In the genomic region with DNA sequence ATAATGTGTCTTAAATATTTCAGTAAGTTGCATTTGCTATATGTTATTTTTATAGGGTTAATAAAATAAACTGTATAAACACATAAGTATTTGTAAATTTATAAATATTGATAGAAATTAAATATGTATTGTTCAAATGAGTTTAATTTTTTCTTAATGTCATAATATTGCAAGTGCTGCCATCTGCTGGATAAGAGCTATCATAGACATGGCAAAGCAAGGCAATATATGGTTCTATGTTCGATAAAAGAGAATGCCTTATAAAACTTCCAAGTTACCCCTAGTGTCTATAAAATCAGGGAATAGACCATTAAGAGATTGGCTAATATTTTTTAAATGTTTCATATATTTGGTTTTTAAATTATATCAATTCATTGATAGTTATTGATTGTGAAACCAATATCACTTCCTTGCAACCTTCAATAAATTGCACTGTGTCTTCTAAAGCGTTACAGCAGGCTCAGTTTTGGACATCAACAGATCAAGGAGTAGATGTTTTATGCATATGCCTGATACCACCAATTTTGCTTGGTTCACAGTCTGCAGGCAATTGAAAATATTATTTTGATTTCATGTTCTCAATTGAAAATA, we compare ENCODE assay signal across 8 cellular contexts. TPM values are rescaled to one million over a fixed set of nuclear protein-coding genes. Genes with fewer than 3 reads are reported as not detected.
DNase-seq lines count a peak whose midpoint lies in the region; ATAC-seq, FAIRE-seq and TF ChIP-seq lines count a peak whose summit lies in the region.

No MANE protein-coding gene starts in this region.

- TF ChIP-seq CTCF in heart left ventricle (IDR thresholded peaks at IDR 0.05) (peak; percentile 33 to 72 (median 60)), IMR-90 (conservative IDR thresholded peaks at IDR 0.05; ENCODE audit: low read depth, low read length) (peak; percentile 57), GM12878 (IDR thresholded peaks at IDR 0.05 in 2 of 3, conservative IDR thresholded peaks at IDR 0.05 in 1 of 3; ENCODE audit: control insufficient read depth in 2 of 3, extremely low read depth in 1 of 3, insufficient read depth in 1 of 3, low read depth in 3 of 3, low read length in 3 of 3) (peak; percentile 38 to 58 (median 45); a peak in 4 of 6 replicates)

- RAD21 ChIA-PET in GM12878 (lab: Charles Lee; ENCODE audit: unreplicated experiment), result interaction anchor here (0.6 to 1.1 kb wide), 2 partner anchors 10 to 932 kb away, joined by 3 to 4 read pairs; no protein-coding TSS in a partner anchor

- H3K4me2 ChIP-seq in IMR-90 (ENCODE audit: low read depth, low read length) (no peak overlapping the region), GM12878 (ENCODE audit: control insufficient read depth, insufficient read depth) (no peak overlapping the region), mesenchymal stem cell (ENCODE audit: low read length, poor library complexity, severe bottlenecking) (no peak overlapping the region)

- no peak for DNase-seq in heart left ventricle
- no peak for DNase-seq in left ventricle myocardium superior
- peak; percentile 30 for DNase-seq in IMR-90
- DNase-seq in GM12878 (ENCODE audit: low read depth, low spot score), result no peak
- peak; percentile 30 for DNase-seq in mesenchymal stem cell
- no peak for DNase-seq in H7
- DNase-seq in activated naive CD4-positive, alpha-beta T cell treated with Interleukin-2 at 50 U/mL for 16 hours, result no peak

- no peaks in the 10 kb centered on the region for H3K36me3 ChIP-seq in heart left ventricle
- no peaks in the 10 kb centered on the region for H3K36me3 ChIP-seq in IMR-90 (ENCODE audit: control insufficient read depth, insufficient read depth, low read length)
- no peaks in the 10 kb centered on the region for H3K36me3 ChIP-seq in GM12878 (ENCODE audit: control insufficient read depth in 2 of 2, insufficient read depth in 2 of 2, low read length in 1 of 2)
- no peaks in the 10 kb centered on the region for H3K36me3 ChIP-seq in mesenchymal stem cell (ENCODE audit: control insufficient read depth in 1 of 2, insufficient read depth in 2 of 2, low read depth in 1 of 2, low read length in 2 of 2)
- no peaks in the 10 kb centered on the region for H3K36me3 ChIP-seq in H7 (replicated peaks; ENCODE audit: control insufficient read depth, insufficient read depth, low read length)

- H4K8ac ChIP-seq in IMR-90 (ENCODE audit: low read depth in 2 of 2, low read length in 2 of 2) (no peak overlapping the region), mesenchymal stem cell (ENCODE audit: low read length) (no peak overlapping the region)

- H3K27me3 ChIP-seq in heart left ventricle, result no peaks in the 10 kb centered on the region
- no peaks in the 10 kb centered on the region for H3K27me3 ChIP-seq in IMR-90 (ENCODE audit: control insufficient read depth, insufficient read depth, low read length)
- no peaks in the 10 kb centered on the region for H3K27me3 ChIP-seq in GM12878 (replicated peaks in 1 of 2; ENCODE audit: control insufficient read depth in 2 of 2, insufficient read depth in 2 of 2, low read length in 1 of 2)
- H3K27me3 ChIP-seq in mesenchymal stem cell (ENCODE audit: control insufficient read depth in 1 of 2, insufficient read depth in 1 of 2, low read length in 2 of 2), result no peaks in the 10 kb centered on the region
- no peaks in the 10 kb centered on the region for H3K27me3 ChIP-seq in H7 (ENCODE audit: control insufficient read depth, insufficient read depth, low read length)

- POLR2A ChIA-PET in IMR-90 (lab: Charles Lee; ENCODE audit: unreplicated experiment) (no interaction called here), GM12878 (lab: Charles Lee) (no interaction called here)

- H4K20me1 ChIP-seq in IMR-90 (ENCODE audit: insufficient read depth, low read length) (no peaks in the 10 kb centered on the region), GM12878 (ENCODE audit: control insufficient read depth, insufficient read depth) (no peaks in the 10 kb centered on the region)

- TF ChIP-seq RAD21 in IMR-90 (IDR thresholded peaks at IDR 0.05; ENCODE audit: low read length) (peak; percentile 39; the same call in 1 of the 2 replicates), GM12878 (IDR thresholded peaks at IDR 0.05; ENCODE audit: insufficient read depth, low read depth, low read length) (peak; percentile 30; the same call in 1 of the 2 replicates)

- no peak overlapping the region for H3K23ac ChIP-seq in IMR-90 (ENCODE audit: low read depth, low read length)
- H3K23ac ChIP-seq in mesenchymal stem cell (ENCODE audit: low read length in 2 of 2), result no peak overlapping the region

- SMC1A ChIA-PET in GM12878 (lab: Charles Lee; ENCODE audit: uncharacterized antibody, unreplicated experiment), result interaction anchor here (0.6 to 1.6 kb wide), 5 partner anchors 9 to 930 kb away, joined by 3 read pairs; no protein-coding TSS in a partner anchor

- CTCF ChIA-PET in IMR-90 (lab: Yijun Ruan, JAX) (interaction anchor here (0.6 kb wide), 1 partner anchor 14 kb away, joined by 3 read pairs; no protein-coding TSS in a partner anchor), GM12878 (lab: Yijun Ruan, JAX) (interaction anchor here (0.6 to 1.4 kb wide), 6 partner anchors 16 to 931 kb away, joined by 3 to 9 read pairs (median 3); no protein-coding TSS in a partner anchor)

- H4K91ac ChIP-seq in IMR-90 (ENCODE audit: insufficient read depth, low read depth, low read length), result no peak overlapping the region
- H4K91ac ChIP-seq in mesenchymal stem cell (ENCODE audit: low read length), result no peak overlapping the region

- no peak overlapping the region for H2AK9ac ChIP-seq in IMR-90 (replicated peaks; ENCODE audit: low read depth, low read length, poor library complexity)

- H3K79me2 ChIP-seq in GM12878 (ENCODE audit: control insufficient read depth, insufficient read depth, low read length), result no peaks in the 10 kb centered on the region

- intact Hi-C loops in heart left ventricle (cut with DNase I) (no loop called here), left ventricle myocardium superior (cut with micrococcal nuclease) (no loop called here), IMR-90 (cut with micrococcal nuclease) (loop anchor here (1.0 to 5.0 kb wide), 2 partner anchors 911 to 932 kb away; no protein-coding TSS in a partner anchor), GM12878 (cut with micrococcal nuclease; ENCODE audit: unreplicated experiment) (loop anchor here (1.0 to 5.0 kb wide), 2 partner anchors 911 to 932 kb away; no protein-coding TSS in a partner anchor)

- H3K9me1 ChIP-seq in IMR-90 (ENCODE audit: insufficient read depth, low read length), result no peaks in the 10 kb centered on the region

- TF ChIP-seq EP300 in GM12878 (IDR thresholded peaks at IDR 0.05; ENCODE audit: borderline replicate concordance in 1 of 2, control insufficient read depth in 1 of 2, low read depth in 2 of 2, low read length in 2 of 2), result no peak

- H2BK20ac ChIP-seq in IMR-90 (ENCODE audit: low read depth, low read length), result no peak overlapping the region

- H2AFZ ChIP-seq in IMR-90 (replicated peaks; ENCODE audit: low read length, poor library complexity) (no peak overlapping the region), GM12878 (ENCODE audit: control insufficient read depth, low read depth, low read length) (no peak overlapping the region), mesenchymal stem cell (ENCODE audit: low read depth, low read length) (no peak overlapping the region)

- ATAC-seq in heart left ventricle (no peak), left ventricle myocardium superior (no peak), IMR-90 (ENCODE audit: low read depth) (no peak), GM12878 (peak; percentile 51; the same call in 1 of the 3 replicates), HG02798 (IDR thresholded peaks at IDR 0.05; ENCODE audit: poor library complexity, unreplicated experiment) (no peak)

- H2BK120ac ChIP-seq in IMR-90 (ENCODE audit: low read depth, low read length) (no peak overlapping the region), mesenchymal stem cell (ENCODE audit: low read depth, low read length) (no peak overlapping the region)

- H2AK5ac ChIP-seq in IMR-90 (ENCODE audit: low read depth, low read length) (no peak overlapping the region), mesenchymal stem cell (ENCODE audit: low read length, severe bottlenecking) (no peak overlapping the region)

- no peak overlapping the region for H3K56ac ChIP-seq in IMR-90 (ENCODE audit: extremely low read depth, insufficient read depth, low read length)

- no peaks in the 10 kb centered on the region for H3K79me1 ChIP-seq in IMR-90 (ENCODE audit: low read depth in 1 of 2, low read length in 2 of 2)
- no peaks in the 10 kb centered on the region for H3K79me1 ChIP-seq in mesenchymal stem cell (replicated peaks; ENCODE audit: low read length, poor library complexity, severe bottlenecking)

- H3K9ac ChIP-seq in IMR-90 (ENCODE audit: low read depth, low read length) (no peak overlapping the region), GM12878 (ENCODE audit: control insufficient read depth, insufficient read depth, low read length) (no peak overlapping the region), mesenchymal stem cell (ENCODE audit: low read length) (no peak overlapping the region)

- in situ Hi-C loops in IMR-90 (cut with MboI; ENCODE audit: low sequenced_read_pairs) (no loop called here), GM12878 (cut with MboI) (no loop called here)

- H3K9me3 ChIP-seq in heart left ventricle (no peaks in the 10 kb centered on the region), IMR-90 (ENCODE audit: control insufficient read depth, insufficient read depth, low read length) (no peaks in the 10 kb centered on the region), GM12878 (replicated peaks; ENCODE audit: control insufficient read depth, insufficient read depth, low read length) (no peaks in the 10 kb centered on the region), mesenchymal stem cell (ENCODE audit: control insufficient read depth, low read length) (no peaks in the 10 kb centered on the region)

- H3K4ac ChIP-seq in IMR-90 (ENCODE audit: low read depth, low read length) (no peak overlapping the region), mesenchymal stem cell (ENCODE audit: low read depth in 1 of 2, low read length in 2 of 2) (no peak overlapping the region)

- H2BK12ac ChIP-seq in mesenchymal stem cell (ENCODE audit: low read length in 2 of 2), result no peak overlapping the region

- H4K5ac ChIP-seq in IMR-90 (ENCODE audit: low read depth, low read length), result no peak overlapping the region

- BruUV-seq in IMR-90 (replicated peaks; lab: Mats Ljungman, UMichigan) (no TSS peak), GM12878 (replicated peaks; lab: Mats Ljungman, UMichigan) (no TSS peak)

- TF ChIP-seq POLR2A in heart left ventricle (IDR thresholded peaks at IDR 0.05) (no peak), IMR-90 (IDR thresholded peaks at IDR 0.05; ENCODE audit: low read depth, low read length) (no peak), GM12878 (IDR thresholded peaks at IDR 0.05; ENCODE audit: low read depth, low read length) (no peak)

- no peak overlapping the region for H3K14ac ChIP-seq in IMR-90 (replicated peaks; ENCODE audit: low read depth, low read length)
- H3K14ac ChIP-seq in mesenchymal stem cell (ENCODE audit: low read length in 2 of 2), result no peak overlapping the region

- dilution Hi-C loops in IMR-90 (cut with HindIII; ENCODE audit: low sequenced_read_pairs, unreplicated experiment), result no loop called here

- WGBS in heart left ventricle, 4 donors, result 53 to 70% (median 63%) methylated on average over 2 of the region's 2 CpGs
- WGBS in IMR-90 (ENCODE audit: extremely low coverage in 2 of 2, insufficient read length in 1 of 2), 2 experiments, result no CpG with 5 or more reads among the region's 2 CpGs
- 42% methylated on average over 2 of the region's 2 CpGs for WGBS in GM12878 (ENCODE audit: insufficient coverage, insufficient replicate concordance, low lambda C conversion rate, missing lambda C conversion rate)
- 92% methylated on average over 2 of the region's 2 CpGs for WGBS in mesenchymal stem cell

- no peak overlapping the region for H3K4me3 ChIP-seq in heart left ventricle
- H3K4me3 ChIP-seq in IMR-90 (ENCODE audit: insufficient read depth, low read depth, low read length), result no peak overlapping the region
- H3K4me3 ChIP-seq in GM12878, result no peak overlapping the region
- no peak overlapping the region for H3K4me3 ChIP-seq in mesenchymal stem cell (ENCODE audit: insufficient read depth in 1 of 2, low read depth in 1 of 2, low read length in 2 of 2)
- H3K4me3 ChIP-seq in H7 (ENCODE audit: insufficient read depth, low read depth, low read length), result no peak overlapping the region

- H2BK5ac ChIP-seq in IMR-90 (ENCODE audit: low read depth, low read length, poor library complexity, severe bottlenecking) (no peak overlapping the region), mesenchymal stem cell (ENCODE audit: low read depth, low read length, poor library complexity, severe bottlenecking) (no peak overlapping the region)

- H3K18ac ChIP-seq in IMR-90 (ENCODE audit: low read depth, low read length), result no peak overlapping the region
- no peak overlapping the region for H3K18ac ChIP-seq in mesenchymal stem cell (ENCODE audit: low read depth in 1 of 2, low read length in 2 of 2)

- H3K27ac ChIP-seq in heart left ventricle (no peak overlapping the region), IMR-90 (ENCODE audit: insufficient read depth, low read length) (no peak overlapping the region), GM12878 (ENCODE audit: control insufficient read depth, insufficient read depth) (no peak overlapping the region), mesenchymal stem cell (ENCODE audit: low read length, poor library complexity, severe bottlenecking) (no peak overlapping the region)

- H2BK15ac ChIP-seq in IMR-90 (ENCODE audit: low read depth, low read length), result no peak overlapping the region
- H2BK15ac ChIP-seq in mesenchymal stem cell (ENCODE audit: low read depth, poor library complexity, severe bottlenecking), result no peak overlapping the region

- H3K4me1 ChIP-seq in heart left ventricle (no peaks in the 10 kb centered on the region), IMR-90 (ENCODE audit: control insufficient read depth, insufficient read depth, low read length) (no peaks in the 10 kb centered on the region), GM12878 (ENCODE audit: control insufficient read depth, insufficient read depth, low read length) (no peaks in the 10 kb centered on the region), mesenchymal stem cell (ENCODE audit: control insufficient read depth, insufficient read depth, low read depth, low read length) (no peaks in the 10 kb centered on the region)

- FAIRE-seq in GM12878 (lab: Jason Lieb, UNC), result no peak

RNA-seq across cellular contexts. Expression of gene SLITRK6, which starts 29.0 kb away (rescaled TPM):
- total RNA-seq in heart left ventricle, result 1 to 10 TPM in 1 of 9 donors, under 1 TPM in 8; 0.07 to 1.1 (median 0.63) TPM
- under 1 TPM; 0.12 to 0.30 TPM for polyA plus RNA-seq in heart left ventricle
- total RNA-seq in left ventricle myocardium superior, result 1.9 TPM
- 1.6 and 1.7 TPM in 2 replicates for total RNA-seq in IMR-90 (2012; rRNA removed)
- 0.85 and 1.1 TPM in 2 replicates for polyA plus RNA-seq in IMR-90 (2012; rRNA removed)
- 0.12 and 0.24 TPM in 2 replicates for polyA plus RNA-seq in IMR-90 (2012; cell fraction: cytosol; rRNA removed)
- 0.03 and 1.5 TPM in 2 replicates for polyA plus RNA-seq in IMR-90 (2012; cell fraction: nucleus; rRNA removed; ENCODE audit: low replicate concordance)
- total RNA-seq in GM12878 (2013; cell fraction: nucleolus; rRNA removed), result not detected in 2 replicates
- total RNA-seq in GM12878 (2014; rRNA removed), result not detected in 2 replicates
- total RNA-seq in GM12878 (2014; rRNA removed; fragmentation: Illumina TruSeq; extraction: Trizol), result not detected in 2 replicates
- total RNA-seq in GM12878 (2021), result 0.13 TPM in 1 of 2 replicates, not detected in the other
- not detected for polyA plus RNA-seq in GM12878 (2011; ENCODE audit: low read depth)
- polyA plus RNA-seq in GM12878 (2011; rRNA removed), result not detected in 2 replicates
- polyA plus RNA-seq in GM12878 (2011; cell fraction: cytosol; rRNA removed), result 0.02 TPM in 1 of 2 replicates, not detected in the other
- polyA plus RNA-seq in GM12878 (2011; cell fraction: nucleus; rRNA removed), result not detected in 2 replicates
- not detected in 2 replicates for polyA plus RNA-seq in GM12878 (2012)
- polyA plus RNA-seq in GM12878 (2014; fragmentation: Illumina TruSeq; extraction: Trizol), result not detected in 2 replicates
- not detected for polyA plus RNA-seq in GM12878 (2014; fragmentation: Nextera tagmentation; extraction: Ambion mirVana)
- not detected in 2 replicates for polyA plus RNA-seq in GM12878 (2014; rRNA removed)
- polyA plus RNA-seq in GM12878 (2016; fragmentation: Nextera tagmentation; extraction: Ambion mirVana), result not detected
- polyA minus RNA-seq in GM12878 (2011; rRNA and poly(A)+ RNA removed), result 0.21 TPM in 1 of 2 replicates, not detected in the other
- not detected in 2 replicates for polyA minus RNA-seq in GM12878 (2011; cell fraction: cytosol; rRNA and poly(A)+ RNA removed)
- 0.12 TPM in 1 of 2 replicates, not detected in the other for polyA minus RNA-seq in GM12878 (2011; cell fraction: nucleus; rRNA and poly(A)+ RNA removed)
- polyA plus RNA-seq in mesenchymal stem cell (2013, experiment 1 of 2), result 55.9 TPM
- polyA plus RNA-seq in mesenchymal stem cell (2013, experiment 2 of 2), result 56.1 TPM
- 0.10 TPM in 1 of 2 replicates, not detected in the other for total RNA-seq in H7 (2014; rRNA removed; shearing (Covaris generic))

Comparison
In these comparisons a context has a peak if more than half of its experiments do, and no peak if none do; other contexts are left out.
1. DNase-seq: peak in IMR-90 (single experiment) and mesenchymal stem cell (single experiment); none in heart left ventricle (0 of 5), left ventricle myocardium superior (single experiment), GM12878 (single experiment), H7 (single experiment) and activated naive CD4-positive, alpha-beta T cell treated with Interleukin-2 at 50 U/mL for 16 hours (single experiment).
2. intact Hi-C loops: an anchor here in IMR-90 (1.0 to 5.0 kb wide) and GM12878 (1.0 to 5.0 kb wide); none called in heart left ventricle and left ventricle myocardium superior.
3. Peak in every context shown above with its lines, with median percentiles within 50 percentile points of each other: CTCF ChIP-seq.